19 cellular contexts compared by ENCODE assay signal in the genomic region with DNA sequence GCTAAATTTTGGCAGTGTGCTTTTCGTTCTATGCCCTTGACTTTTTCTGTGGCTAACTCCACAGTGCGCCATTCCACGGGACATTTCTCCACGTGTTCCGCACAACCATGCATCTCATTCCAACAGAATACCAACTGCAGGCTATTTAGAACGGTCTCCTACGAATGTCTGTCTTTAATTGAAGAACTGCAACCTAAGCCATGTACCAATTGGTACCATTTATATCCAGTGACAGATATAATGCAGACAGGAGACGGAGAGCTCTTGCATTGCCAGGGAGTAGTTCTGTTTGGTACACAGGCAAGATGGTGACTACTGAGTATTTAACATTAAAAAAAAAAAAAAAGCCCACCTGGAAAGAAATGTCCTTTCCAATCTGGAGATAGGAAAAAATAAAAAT. TPM values are rescaled to one million over a fixed set of nuclear protein-coding genes. Genes with fewer than 3 reads are reported as not detected.
A peak's percentile ranks its signal among the peaks of the same experiment; 100 is the strongest.
DNase-seq lines count a peak whose midpoint lies in the region; ATAC-seq, FAIRE-seq and TF ChIP-seq lines count a peak whose summit lies in the region.
"Had no signal": no experiment of that assay in that cellular context is flagged by ENCODE, and none has a peak within 500 bp of the region (broad histone marks: within the 10 kb centered on the region; RNA-seq: fewer than 3 reads in every experiment).

No MANE protein-coding gene starts in this region.

- no peaks in the 10 kb centered on the region for H3K27me3 Mint-ChIP-seq in activated naive CD4-positive, alpha-beta T cell treated with anti-CD3 and anti-CD28 coated beads, Interleukin-2, amount 50 U/mL, for 24 hours
- H3K27me3 Mint-ChIP-seq: CD4-positive, alpha-beta memory T cell had no signal

- POLR2A ChIA-PET in A549 (lab: Yijun Ruan, JAX) (no interaction called here), GM12878 (lab: Charles Lee) (no interaction called here)

- intact Hi-C loops in GM12878 (cut with micrococcal nuclease; ENCODE audit: unreplicated experiment): no loop called here
- intact Hi-C loops in gastrocnemius medialis (cut with DNase I; ENCODE audit: low total_unique reads): loop anchor here (10.0 kb wide), 1 partner anchor 997 kb away; no protein-coding TSS in a partner anchor

- DNase-seq in activated naive CD4-positive, alpha-beta T cell treated with anti-CD3 and anti-CD28 coated beads, Interleukin-2, amount 50 U/mL, for 16 hours: no peak
- DNase-seq in A549 (ENCODE audit: low read depth in 1 of 2, low spot score in 1 of 2) (no peak), GM12878 (ENCODE audit: low read depth, low spot score) (no peak), gastrocnemius medialis (no peak), dermis blood vessel endothelial cell (no peak)
- DNase-seq: CD4-positive, alpha-beta memory T cell; DMS153; DMS79; GDM1; HCEC 1CT had no signal

- no peaks in the 10 kb centered on the region for H3K9me3 Mint-ChIP-seq in activated naive CD4-positive, alpha-beta T cell treated with anti-CD3 and anti-CD28 coated beads, Interleukin-2, amount 50 U/mL, for 24 hours
- H3K9me3 Mint-ChIP-seq: CD4-positive, alpha-beta memory T cell; GM23338 had no signal

- H4K20me1 ChIP-seq in GM12878 (ENCODE audit: control insufficient read depth, insufficient read depth): peaks cover 10% of the 10 kb centered on the region

- CTCF ChIA-PET in A549 (lab: Yijun Ruan, JAX): interaction anchor here (0.5 to 1.4 kb wide), 3 partner anchors 52 to 483 kb away, joined by 3 to 4 read pairs (median 3); no protein-coding TSS in a partner anchor
- CTCF ChIA-PET in GM12878 (lab: Yijun Ruan, JAX): interaction anchor here (1.1 to 1.3 kb wide), 2 partner anchors 19 to 483 kb away, joined by 3 read pairs; no protein-coding TSS in a partner anchor

- no peak overlapping the region for H3K9ac ChIP-seq in GM12878 (ENCODE audit: control insufficient read depth, insufficient read depth, low read length)
- H3K9ac ChIP-seq: BLaER1 had no signal

- H3K27ac ChIP-seq in A549: 0 out of 6 replicates have a peak overlapping the region, but pooled peaks of 1 of the 2 experiments have one; percentile 16
- H3K27ac ChIP-seq in GM12878 (ENCODE audit: control insufficient read depth, insufficient read depth): no peak overlapping the region
- H3K27ac ChIP-seq in gastrocnemius medialis: peak overlapping the region; percentile 29 to 84 (median 67)
- H3K27ac ChIP-seq: 22Rv1, BLaER1, HL-60 had no signal

- TSS peak; percentile 6 for BruUV-seq in GM12878 (replicated peaks; lab: Mats Ljungman, UMichigan)

- no peak overlapping the region for H3K4me2 ChIP-seq in A549
- no peak overlapping the region for H3K4me2 ChIP-seq in GM12878 (ENCODE audit: control insufficient read depth, insufficient read depth)
- H3K4me2 ChIP-seq: GM23338 had no signal

- in situ Hi-C loops in GM12878 (cut with MboI): loop anchor here (25.0 kb wide), 1 partner anchor 739 kb away; no protein-coding TSS in a partner anchor
- in situ Hi-C loops in gastrocnemius medialis (cut with MboI; ENCODE audit: low sequenced_read_pairs in 4 of 4): loop anchor here in 3 of 4 donors (10.0 to 25.0 kb wide), 4 partner anchors 157 to 989 kb away; no protein-coding TSS in a partner anchor

- peaks cover 87% of the 10 kb centered on the region for H3K4me1 Mint-ChIP-seq in activated naive CD4-positive, alpha-beta T cell treated with anti-CD3 and anti-CD28 coated beads, Interleukin-2, amount 50 U/mL, for 24 hours

- TF ChIP-seq EP300 in A549 (IDR thresholded peaks at IDR 0.05): no peak
- TF ChIP-seq EP300 in GM12878 (IDR thresholded peaks at IDR 0.05; ENCODE audit: borderline replicate concordance in 1 of 2, control insufficient read depth in 1 of 2, low read depth in 2 of 2, low read length in 2 of 2): no peak

- H3K9me3 ChIP-seq in A549 (no peaks in the 10 kb centered on the region), GM12878 (replicated peaks; ENCODE audit: control insufficient read depth, insufficient read depth, low read length) (no peaks in the 10 kb centered on the region; the same call in 2 of the 3 replicates), gastrocnemius medialis (no peaks in the 10 kb centered on the region)

- TF ChIP-seq CTCF in A549 (IDR thresholded peaks at IDR 0.05) (no peak), GM12878 (IDR thresholded peaks at IDR 0.05 in 2 of 3, conservative IDR thresholded peaks at IDR 0.05 in 1 of 3; ENCODE audit: control insufficient read depth in 2 of 3, extremely low read depth in 1 of 3, insufficient read depth in 1 of 3, low read depth in 3 of 3, low read length in 3 of 3) (no peak), gastrocnemius medialis (IDR thresholded peaks at IDR 0.05 in 4 of 5, conservative IDR thresholded peaks at IDR 0.05 in 1 of 5) (no peak)

- TF ChIP-seq RAD21 in A549 (conservative IDR thresholded peaks at IDR 0.05 in 1 of 2, IDR thresholded peaks at IDR 0.05 in 1 of 2): no peak
- no peak for TF ChIP-seq RAD21 in GM12878 (IDR thresholded peaks at IDR 0.05; ENCODE audit: insufficient read depth, low read depth, low read length)

- no peak for ATAC-seq in A549
- ATAC-seq in GM12878: no peak
- ATAC-seq in gastrocnemius medialis: peak in 1 of 2 donors; percentile 17
- ATAC-seq in GM21723 (IDR thresholded peaks at IDR 0.05; ENCODE audit: unreplicated experiment): no peak
- ATAC-seq: GM23338 had no signal

- H3K4me1 ChIP-seq in A549: peaks cover 34% of the 10 kb centered on the region
- no peaks in the 10 kb centered on the region; the same call in 1 of the 2 replicates for H3K4me1 ChIP-seq in GM12878 (ENCODE audit: control insufficient read depth, insufficient read depth, low read length)
- H3K4me1 ChIP-seq in gastrocnemius medialis: peaks cover 32 to 55% of the 10 kb centered on the region in 2 donors

- peak overlapping the region; percentile 16 for H3K4me3 Mint-ChIP-seq in activated naive CD4-positive, alpha-beta T cell treated with anti-CD3 and anti-CD28 coated beads, Interleukin-2, amount 50 U/mL, for 24 hours
- H3K4me3 Mint-ChIP-seq: CD14-positive monocyte; CD4-positive, alpha-beta memory T cell; GM23338 had no signal

- WGBS in A549 (ENCODE audit: missing lambda C conversion rate): 83% methylated on average over 8 of the region's 8 CpGs
- 98% methylated on average over 8 of the region's 8 CpGs for WGBS in GM12878 (ENCODE audit: insufficient coverage, insufficient replicate concordance, low lambda C conversion rate, missing lambda C conversion rate)

- H3K36me3 Mint-ChIP-seq in activated naive CD4-positive, alpha-beta T cell treated with anti-CD3 and anti-CD28 coated beads, Interleukin-2, amount 50 U/mL, for 24 hours: peaks cover 23% of the 10 kb centered on the region

- RAD21 ChIA-PET in GM12878 (lab: Charles Lee; ENCODE audit: unreplicated experiment): no interaction called here

- H3K27me3 ChIP-seq in GM12878 (replicated peaks in 1 of 2; ENCODE audit: control insufficient read depth in 2 of 2, insufficient read depth in 2 of 2, low read length in 1 of 2): no peaks in the 10 kb centered on the region
- no peaks in the 10 kb centered on the region for H3K27me3 ChIP-seq in gastrocnemius medialis
- H3K27me3 ChIP-seq: BLaER1 had no signal

- H3K4me3 ChIP-seq in A549 (no peak overlapping the region), GM12878 (no peak overlapping the region), gastrocnemius medialis (no peak overlapping the region)
- H3K4me3 ChIP-seq: BLaER1, GM23338 had no signal

- peaks cover 10 to 21% of the 10 kb centered on the region in 2 experiments for H3K36me3 ChIP-seq in GM12878 (ENCODE audit: control insufficient read depth in 2 of 2, insufficient read depth in 2 of 2, low read length in 1 of 2)
- no peaks in the 10 kb centered on the region for H3K36me3 ChIP-seq in gastrocnemius medialis

- H3K79me2 ChIP-seq in GM12878 (ENCODE audit: control insufficient read depth, insufficient read depth, low read length): peaks cover 93% of the 10 kb centered on the region

- H3K27ac Mint-ChIP-seq in activated naive CD4-positive, alpha-beta T cell treated with anti-CD3 and anti-CD28 coated beads, Interleukin-2, amount 50 U/mL, for 24 hours: peak overlapping the region; percentile 73
- H3K27ac Mint-ChIP-seq: GM23338 had no signal

- TF ChIP-seq POLR2A in A549 (IDR thresholded peaks at IDR 0.05; ENCODE audit: low read length) (no peak), GM12878 (IDR thresholded peaks at IDR 0.05; ENCODE audit: low read depth, low read length) (no peak), gastrocnemius medialis (IDR thresholded peaks at IDR 0.05) (no peak)

- SMC1A ChIA-PET in GM12878 (lab: Charles Lee; ENCODE audit: uncharacterized antibody, unreplicated experiment): no interaction called here

- no peak overlapping the region for H2AFZ ChIP-seq in GM12878 (ENCODE audit: control insufficient read depth, low read depth, low read length)
- H2AFZ ChIP-seq: GM23338 had no signal

- FAIRE-seq in A549 (lab: Jason Lieb, UNC) (peak; percentile 13), GM12878 (lab: Jason Lieb, UNC) (no peak)
- FAIRE-seq: GM19239, H54 had no signal

TF ChIP-seq in A549, 52 proteins besides CTCF, POLR2A, EP300 and RAD21 (continues in another document):
- no peak for TF ChIP-seq HOXA7 (CRISPR knock-in tag; IDR thresholded peaks at IDR 0.05)

TF ChIP-seq in GM12878, 131 proteins besides CTCF, POLR2A, EP300 and RAD21 (continues in another document):
- no peak for TF ChIP-seq BMI1 (IDR thresholded peaks at IDR 0.05; ENCODE audit: borderline replicate concordance)

RNA-seq across cellular contexts. Expression of a gene that starts 9.1 kb away (rescaled TPM):
- polyA plus RNA-seq in A549 (2011; rRNA removed) (10.2 and 10.3 TPM in 2 replicates), A549 (2017; fragmentation: RNase III; extraction: RNeasy Plus Mini Kit Qiagen cat#74134 plus additional on column Dnase treatment) (8.8 to 10.2 TPM (median 9.6 TPM) in 3 replicates), GM12878 (2011; rRNA removed) (19.0 and 22.5 TPM in 2 replicates), GM12878 (2014; fragmentation: Illumina TruSeq; extraction: Trizol) (20.5 and 21.5 TPM in 2 replicates), GM12878 (2014; fragmentation: Nextera tagmentation; extraction: Ambion mirVana) (1 to 10 TPM; 2.8 to 4.3 TPM), GM12878 (2014; rRNA removed) (13.3 and 13.6 TPM in 2 replicates), GM12878 (2016; fragmentation: Nextera tagmentation; extraction: Ambion mirVana) (10 to 100 TPM; 10.1 to 11.5 TPM)
- polyA plus RNA-seq in A549 (2012; cell fraction: cytosol; rRNA removed): 4.6 and 5.9 TPM in 2 replicates
- polyA plus RNA-seq in A549 (2012; cell fraction: nucleus; rRNA removed): 12.6 and 21.2 TPM in 2 replicates
- 15.2 and 17.6 TPM in 2 replicates for polyA minus RNA-seq in A549 (2011; rRNA and poly(A)+ RNA removed)
- 125 and 127 TPM in 2 replicates for total RNA-seq in GM12878 (2013; cell fraction: nucleolus; rRNA removed)
- total RNA-seq in GM12878 (2014; rRNA removed) (16.7 and 17.0 TPM in 2 replicates), GM12878 (2014; rRNA removed; fragmentation: Illumina TruSeq; extraction: Trizol) (18.2 and 18.9 TPM in 2 replicates), GM12878 (2021) (26.1 and 29.6 TPM in 2 replicates), gastrocnemius medialis (1 to 10 TPM; 1.1 to 6.9 (median 2.1) TPM), dermis blood vessel endothelial cell (2.2 and 5.4 TPM in 2 replicates)
- polyA plus RNA-seq in GM12878 (2011; ENCODE audit: low read depth): 6.6 TPM
- polyA plus RNA-seq in GM12878 (2011; cell fraction: cytosol; rRNA removed): 14.6 and 18.5 TPM in 2 replicates
- 42.9 and 46.5 TPM in 2 replicates for polyA plus RNA-seq in GM12878 (2011; cell fraction: nucleus; rRNA removed)
- 8.3 and 10.7 TPM in 2 replicates for polyA plus RNA-seq in GM12878 (2012)
- polyA minus RNA-seq in GM12878 (2011; rRNA and poly(A)+ RNA removed): 37.3 and 49.0 TPM in 2 replicates
- polyA minus RNA-seq in GM12878 (2011; cell fraction: cytosol; rRNA and poly(A)+ RNA removed): 12.4 and 14.8 TPM in 2 replicates
- 45.3 and 64.3 TPM in 2 replicates for polyA minus RNA-seq in GM12878 (2011; cell fraction: nucleus; rRNA and poly(A)+ RNA removed)
